In the genomic region with DNA sequence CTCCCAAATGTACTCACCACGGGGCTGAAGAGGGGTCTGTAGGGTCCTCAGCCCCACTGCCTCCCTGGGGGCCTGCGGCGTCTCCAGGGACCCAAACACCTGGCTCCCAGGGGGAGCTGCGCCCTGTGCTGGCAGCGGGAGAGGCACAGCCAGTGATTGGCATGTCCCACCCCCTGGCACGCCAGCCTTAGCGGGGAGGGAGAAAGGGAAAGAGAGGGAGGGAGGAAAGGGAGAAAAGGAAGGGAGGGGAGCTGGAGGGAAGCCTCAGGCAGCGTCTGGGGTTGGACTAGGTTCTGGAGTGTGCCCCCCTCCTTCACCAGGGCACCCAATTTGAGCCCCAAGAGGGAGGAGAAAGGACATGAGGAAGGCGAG, we compare ENCODE assay signal across 16 cellular contexts. TPM values are rescaled to one million over a fixed set of nuclear protein-coding genes. Genes with fewer than 3 reads are reported as not detected.
DNase-seq lines count a peak whose midpoint lies in the region; ATAC-seq, FAIRE-seq and TF ChIP-seq lines count a peak whose summit lies in the region.
"Had no signal": no experiment of that assay in that cellular context is flagged by ENCODE, and none has a peak within 500 bp of the region (broad histone marks: within the 10 kb centered on the region; RNA-seq: fewer than 3 reads in every experiment).

A gene with protein sequence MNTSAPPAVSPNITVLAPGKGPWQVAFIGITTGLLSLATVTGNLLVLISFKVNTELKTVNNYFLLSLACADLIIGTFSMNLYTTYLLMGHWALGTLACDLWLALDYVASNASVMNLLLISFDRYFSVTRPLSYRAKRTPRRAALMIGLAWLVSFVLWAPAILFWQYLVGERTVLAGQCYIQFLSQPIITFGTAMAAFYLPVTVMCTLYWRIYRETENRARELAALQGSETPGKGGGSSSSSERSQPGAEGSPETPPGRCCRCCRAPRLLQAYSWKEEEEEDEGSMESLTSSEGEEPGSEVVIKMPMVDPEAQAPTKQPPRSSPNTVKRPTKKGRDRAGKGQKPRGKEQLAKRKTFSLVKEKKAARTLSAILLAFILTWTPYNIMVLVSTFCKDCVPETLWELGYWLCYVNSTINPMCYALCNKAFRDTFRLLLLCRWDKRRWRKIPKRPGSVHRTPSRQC (minus strand): TSS at position 163 of the 372 bp plus-strand sequence. CDS start 10,263 bp downstream, outside the sequence.

- H3K4me3 ChIP-seq in BLaER1 treated with 17β-estradiol and CSF1 and Interleukin-3, amounts not matched to agents 10 nM and 100 nM: no peak within 1 kb of the TSS
- H3K4me3 ChIP-seq in OCI-LY3 (ENCODE audit: low read length): peak within 1 kb of the TSS; percentile 12; the same call in 1 of the 2 replicates
- H3K4me3 ChIP-seq in H1 (ENCODE audit: extremely low read depth in 1 of 4, insufficient read depth in 2 of 4, low read depth in 3 of 4, low read length in 4 of 4): no peak within 1 kb of the TSS
- H3K4me3 ChIP-seq: gastroesophageal sphincter, K562 had no signal

- no peak within 1 kb of the TSS for H2BK120ac ChIP-seq in H1 (replicated peaks; ENCODE audit: low read depth, low read length)

- peak within 1 kb of the TSS; percentile 13 for H3K4ac ChIP-seq in H1 (replicated peaks; ENCODE audit: insufficient read length, low read depth, low read length)

- CTCF ChIA-PET in H1 (lab: Charles Lee; ENCODE audit: partially characterized antibody): interaction anchor here (0.6 to 16.5 kb wide), 4 partner anchors 15 to 100 kb away, joined by 3 to 232 read pairs (median 149); no protein-coding TSS in a partner anchor

- H4K91ac ChIP-seq in H1 (replicated peaks; ENCODE audit: insufficient read length, low read length): peak within 1 kb of the TSS; percentile 94

- TF ChIP-seq EP300 in H1 (IDR thresholded peaks at IDR 0.05; ENCODE audit: borderline replicate concordance in 1 of 2, low read depth in 2 of 2, low read length in 2 of 2): no peak

- peaks cover 42 to 54% (median 45%) of the 10 kb centered on the region in 11 experiments for H3K27me3 ChIP-seq in BLaER1 treated with 17β-estradiol and CSF1 and Interleukin-3, amounts not matched to agents 10 nM and 100 nM
- H3K27me3 ChIP-seq in OCI-LY3 (ENCODE audit: low read depth, low read length): peaks cover 19% of the 10 kb centered on the region
- H3K27me3 ChIP-seq in H1 (replicated peaks in 1 of 4; ENCODE audit: control insufficient read depth in 3 of 4, extremely low read depth in 1 of 4, insufficient read depth in 3 of 4, low read length in 3 of 4): peaks cover under 1 to 28% (median 25%) of the 10 kb centered on the region in 4 experiments

- no peak for TF ChIP-seq POLR2A in H1 (IDR thresholded peaks at IDR 0.05; ENCODE audit: control extremely low read depth in 1 of 2, low read depth in 2 of 2, low read length in 2 of 2)

- no peak within 1 kb of the TSS for H2AFZ ChIP-seq in OCI-LY3 (ENCODE audit: low read depth, low read length)
- H2AFZ ChIP-seq in H1 (ENCODE audit: low read length): no peak within 1 kb of the TSS

- TF ChIP-seq CTCF in OCI-LY3 (IDR thresholded peaks at IDR 0.05; ENCODE audit: low read depth, low read length): no peak
- no peak for TF ChIP-seq CTCF in H1 (IDR thresholded peaks at IDR 0.05; ENCODE audit: control extremely low read depth in 1 of 3, insufficient read depth in 1 of 3, low read depth in 1 of 3, low read length in 3 of 3)

- H3K36me3 ChIP-seq in BLaER1 treated with 17β-estradiol and CSF1 and Interleukin-3, amounts not matched to agents 10 nM and 100 nM: no peaks in the 10 kb centered on the region
- H3K36me3 ChIP-seq in OCI-LY3 (replicated peaks; ENCODE audit: low read depth, low read length): no peaks in the 10 kb centered on the region
- no peaks in the 10 kb centered on the region for H3K36me3 ChIP-seq in H1 (ENCODE audit: control insufficient read depth in 2 of 4, insufficient read depth in 4 of 4, low read length in 3 of 4)
- H3K36me3 ChIP-seq: gastroesophageal sphincter had no signal

- 67% methylated on average over 9 of the region's 9 CpGs; no CpG with 5 or more reads in 1 of the 2 experiments for WGBS in H1 (ENCODE audit: extremely low coverage in 1 of 2, insufficient coverage in 1 of 2, insufficient read length in 1 of 2, insufficient replicate concordance in 2 of 2, low coverage in 1 of 2, low lambda C conversion rate in 2 of 2, missing lambda C conversion rate in 1 of 2), 2 experiments

- no peak within 1 kb of the TSS for H3K9ac ChIP-seq in BLaER1 treated with 17β-estradiol and CSF1 and Interleukin-3, amounts not matched to agents 10 nM and 100 nM
- no peak within 1 kb of the TSS for H3K9ac ChIP-seq in OCI-LY3 (ENCODE audit: low read length)
- H3K9ac ChIP-seq in H1 (replicated peaks in 1 of 4; ENCODE audit: extremely low read depth in 1 of 4, low read depth in 3 of 4, low read length in 3 of 4): no peak within 1 kb of the TSS; a peak in 1 of 7 replicates

- no peaks in the 10 kb centered on the region for H3K79me2 ChIP-seq in OCI-LY3 (ENCODE audit: low read length)
- no peaks in the 10 kb centered on the region for H3K79me2 ChIP-seq in H1 (ENCODE audit: control insufficient read depth in 1 of 2, insufficient read depth in 2 of 2, low read length in 2 of 2)

- peak within 1 kb of the TSS; percentile 61 for H2BK15ac ChIP-seq in H1 (ENCODE audit: low read length)

- POLR2A ChIA-PET in H1 (lab: Charles Lee; ENCODE audit: partially characterized antibody): interaction anchor here (3.8 to 57.8 kb wide), 4 partner anchors 15 to 80 kb away, joined by 19 to 1185 read pairs (median 78); a partner anchor contains a TSS

- no peak for DNase-seq in H1 (ENCODE audit: low read depth in 1 of 2, low spot score in 2 of 2)
- peak; percentile 77 for DNase-seq in occipital lobe (lab: John Stamatoyannopoulos, UW)
- DNase-seq in GM19238 (ENCODE audit: insufficient read length, low spot score): no peak
- no peak for DNase-seq in DMS53 (lab: John Stamatoyannopoulos, UW)
- DNase-seq: activated CD8-positive, alpha-beta memory T cell treated with anti-CD3 and anti-CD28 coated beads, Interleukin-2, amount 10 ng/mL, durations not matched to agents 7 days and 5 days; GDM1; stimulated activated CD4-positive, alpha-beta T cell treated with anti-CD3 and anti-CD28 coated beads, Interleukin-1b, Interleukin-23, amount 100 ng/mL, for 48 hours; stimulated activated naive CD4-positive, alpha-beta T cell treated with Interleukin-2 at 50 U/mL for 16 hours had no signal

- no peak for FAIRE-seq in H1 (lab: Jason Lieb, UNC)
- FAIRE-seq: K562 had no signal

- H2BK5ac ChIP-seq in H1 (ENCODE audit: low read depth, low read length): peak within 1 kb of the TSS; percentile 7; the same call in 1 of the 2 replicates

- H3K4me1 ChIP-seq in BLaER1 treated with 17β-estradiol and CSF1 and Interleukin-3, amounts not matched to agents 10 nM and 100 nM: peaks cover 10 to 57% (median 44%) of the 10 kb centered on the region in 10 experiments; a peak in 18 of 20 replicates
- peaks cover 15% of the 10 kb centered on the region for H3K4me1 ChIP-seq in OCI-LY3 (ENCODE audit: low read length)
- H3K4me1 ChIP-seq in H1 (replicated peaks in 1 of 4; ENCODE audit: control insufficient read depth in 3 of 4, insufficient read depth in 4 of 4, low read length in 3 of 4): peaks cover 0 to 21% (median 11%) of the 10 kb centered on the region in 4 experiments; a peak in 6 of 7 replicates

- H2BK12ac ChIP-seq in H1 (ENCODE audit: low read depth, low read length): peak within 1 kb of the TSS; percentile 80; the same call in 1 of the 2 replicates

- peaks cover 0 to 5% (median 0%) of the 10 kb centered on the region in 11 experiments; a peak in 3 of 22 replicates for H3K9me3 ChIP-seq in BLaER1 treated with 17β-estradiol and CSF1 and Interleukin-3, amounts not matched to agents 10 nM and 100 nM (replicated peaks in 1 of 11)
- H3K9me3 ChIP-seq in OCI-LY3 (ENCODE audit: insufficient read depth, low read length) (no peaks in the 10 kb centered on the region), H1 (ENCODE audit: insufficient read depth in 2 of 2, low read depth in 1 of 2, low read length in 1 of 2) (no peaks in the 10 kb centered on the region)
- H3K9me3 ChIP-seq: gastroesophageal sphincter had no signal

- peak within 1 kb of the TSS; percentile 15 to 93 (median 55); a peak in 18 of 22 replicates for H3K4me2 ChIP-seq in BLaER1 treated with 17β-estradiol and CSF1 and Interleukin-3, amounts not matched to agents 10 nM and 100 nM
- peak within 1 kb of the TSS; percentile 71 for H3K4me2 ChIP-seq in OCI-LY3 (ENCODE audit: low read length)
- H3K4me2 ChIP-seq in H1 (ENCODE audit: insufficient read depth in 1 of 2, low read depth in 2 of 2, low read length in 2 of 2): no peak within 1 kb of the TSS

- H2BK20ac ChIP-seq in H1 (ENCODE audit: low read length): 0 out of 2 replicates have a peak within 1 kb of the TSS, but pooled peaks have one; percentile 48

- H3K27ac ChIP-seq in BLaER1 treated with 17β-estradiol and CSF1 and Interleukin-3, amounts not matched to agents 10 nM and 100 nM: no peak within 1 kb of the TSS
- H3K27ac ChIP-seq in OCI-LY3 (ENCODE audit: low read length) (no peak within 1 kb of the TSS), H1 (ENCODE audit: low read depth, low read length) (no peak within 1 kb of the TSS)
- H3K27ac ChIP-seq: gastroesophageal sphincter had no signal

- peak within 1 kb of the TSS; percentile 75 for H4K8ac ChIP-seq in H1 (ENCODE audit: extremely low read depth, insufficient read depth, low read length)

- 0 out of 2 replicates have a peak within 1 kb of the TSS, but pooled peaks have one; percentile 1 for H2AK5ac ChIP-seq in H1 (ENCODE audit: low read depth, low read length)

- H3K23me2 ChIP-seq in H1 (ENCODE audit: low read depth, low read length): peaks cover 8% of the 10 kb centered on the region

- H4K20me1 ChIP-seq in BLaER1 treated with 17β-estradiol and CSF1 and Interleukin-3, amounts not matched to agents 10 nM and 100 nM: peaks cover 0 to 25% (median 0%) of the 10 kb centered on the region in 11 experiments; a peak in 5 of 22 replicates
- no peaks in the 10 kb centered on the region for H4K20me1 ChIP-seq in OCI-LY3 (ENCODE audit: insufficient read depth, low read length)
- no peaks in the 10 kb centered on the region for H4K20me1 ChIP-seq in H1 (replicated peaks in 1 of 2; ENCODE audit: control insufficient read depth in 1 of 2, insufficient read depth in 2 of 2, low read length in 2 of 2)

- H3K56ac ChIP-seq in H1 (replicated peaks; ENCODE audit: insufficient read length, low read depth, low read length): no peak within 1 kb of the TSS

- ATAC-seq in GM19395 (IDR thresholded peaks at IDR 0.05; ENCODE audit: unreplicated experiment) (no peak), HG02970 (IDR thresholded peaks at IDR 0.05; ENCODE audit: low FRiP score, unreplicated experiment) (no peak)
- ATAC-seq: activated CD8-positive, alpha-beta memory T cell treated with anti-CD3 and anti-CD28 coated beads, Interleukin-2, amount 10 ng/mL, durations not matched to agents 7 days and 5 days; gastroesophageal sphincter; K562 had no signal

- no peak for TF ChIP-seq RAD21 in H1 (IDR thresholded peaks at IDR 0.05 in 1 of 2, conservative IDR thresholded peaks at IDR 0.05 in 1 of 2; ENCODE audit: low read depth in 2 of 2, low read length in 2 of 2)

- no peak within 1 kb of the TSS for H4K5ac ChIP-seq in H1 (ENCODE audit: insufficient read length, low read depth, low read length)

- H3K23ac ChIP-seq in H1 (ENCODE audit: insufficient read length): no peak within 1 kb of the TSS

- peak within 1 kb of the TSS; percentile 71 for H3K18ac ChIP-seq in H1 (ENCODE audit: extremely low read depth, low read length)

- H3K79me1 ChIP-seq in H1 (ENCODE audit: low read depth, low read length): no peaks in the 10 kb centered on the region

- H3K14ac ChIP-seq in H1 (ENCODE audit: insufficient read length): no peak within 1 kb of the TSS

RNA-seq across cellular contexts. Expression of the gene that starts here (rescaled TPM):
- total RNA-seq in H1 (2021; fragmentation: NEBNext Ultra II Directional; extraction: Animal tissue kit (Norgen Biotek cat#: 25700)): not detected in 2 replicates
- polyA plus RNA-seq in H1 (2011; rRNA removed): 0.05 and 0.08 TPM in 2 replicates
- polyA plus RNA-seq in H1 (2011; cell fraction: cytosol; rRNA removed): 0.13 TPM
- polyA plus RNA-seq in H1 (2011; cell fraction: nucleus; rRNA removed): not detected
- polyA plus RNA-seq in H1 (2012, experiment 1 of 2): 0.21 to 0.51 TPM (median 0.33 TPM) in 4 replicates
- polyA plus RNA-seq in H1 (2012, experiment 2 of 2): 0.16 TPM
- polyA plus RNA-seq in H1 (2013, experiment 1 of 2): 0.08 TPM
- polyA plus RNA-seq in H1 (2013, experiment 2 of 2): 0.11 TPM
- polyA minus RNA-seq in H1 (2011; rRNA and poly(A)+ RNA removed): 0.44 TPM in 1 of 2 replicates, not detected in the other
- not detected for polyA minus RNA-seq in H1 (2011; cell fraction: cytosol; rRNA and poly(A)+ RNA removed)
- 0.40 TPM for polyA minus RNA-seq in H1 (2011; cell fraction: nucleus; rRNA and poly(A)+ RNA removed)
- total RNA-seq in occipital lobe: 12.3 TPM
- total RNA-seq: activated CD8-positive, alpha-beta memory T cell treated with anti-CD3 and anti-CD28 coated beads, Interleukin-2, amount 10 ng/mL, durations not matched to agents 7 days and 5 days; K562; posterior vena cava; RPMI7951 had no signal
- polyA plus RNA-seq: K562 had no signal

Comparison
In these comparisons a context has a peak if more than half of its experiments do, and no peak if none do; other contexts are left out.
1. RNA of the gene that starts here (total RNA-seq): 12.3 TPM in occipital lobe (single experiment); not detected in H1; every median in the first group is over 10 times any median in the second.
2. H3K4me2 ChIP-seq: peak in BLaER1 treated with 17β-estradiol and CSF1 and Interleukin-3, amounts not matched to agents 10 nM and 100 nM (11 of 11) and OCI-LY3 (single experiment); none in H1 (0 of 2).